ENCODE assay signal across 8 cellular contexts in the genomic region with DNA sequence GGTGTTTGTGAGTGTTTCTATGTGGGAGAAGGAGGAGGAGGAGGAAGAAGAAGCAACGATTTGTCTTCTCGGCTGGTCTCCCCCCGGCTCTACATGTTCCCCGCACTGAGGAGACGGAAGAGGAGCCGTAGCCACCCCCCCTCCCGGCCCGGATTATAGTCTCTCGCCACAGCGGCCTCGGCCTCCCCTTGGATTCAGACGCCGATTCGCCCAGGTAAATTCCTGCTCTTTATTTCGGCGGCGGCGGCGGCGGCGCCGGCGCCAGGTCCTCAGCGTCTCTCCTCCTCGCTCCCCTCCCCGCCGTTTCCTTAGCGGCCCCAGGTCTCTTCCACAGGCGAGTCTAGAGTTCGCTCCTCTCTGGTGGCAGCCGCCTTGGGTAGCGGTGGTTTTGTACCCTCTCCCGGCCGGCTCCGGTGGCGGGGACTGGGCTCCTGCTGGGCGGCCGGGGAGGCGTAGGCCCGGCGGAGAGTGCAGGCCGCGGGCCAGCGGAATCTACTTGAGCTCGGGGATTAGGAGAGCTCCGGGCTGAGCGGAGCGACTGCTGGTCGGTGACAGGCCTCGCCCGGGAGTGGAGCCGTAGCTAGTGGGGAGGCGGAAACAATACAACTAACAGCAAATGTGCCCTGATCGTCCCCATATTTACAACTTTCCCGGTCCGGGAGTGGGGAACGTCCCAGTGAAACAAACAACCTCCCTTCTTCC. TPM values are rescaled to one million over a fixed set of nuclear protein-coding genes. Genes with fewer than 3 reads are reported as not detected.
DNase-seq lines count a peak whose midpoint lies in the region; ATAC-seq and TF ChIP-seq lines count a peak whose summit lies in the region.

No MANE protein-coding gene starts in this region.

- in situ Hi-C loops in Caki2 (cut with HindIII; ENCODE audit: low pct_unique_long_range_greater_than_20kb, low sequenced_read_pairs) = no loop called here

- under 1% methylated on average over 57 of the region's 57 CpGs for WGBS in urinary bladder

- peak; percentile 12 for ATAC-seq in GM21786 (IDR thresholded peaks at IDR 0.05; ENCODE audit: unreplicated experiment)

- no peaks in the 10 kb centered on the region for H3K9me3 Mint-ChIP-seq in progenitor cell of endocrine pancreas (ENCODE audit: low read depth)

- TF ChIP-seq CTCF in left ventricle myocardium inferior (IDR thresholded peaks at IDR 0.05; ENCODE audit: borderline replicate concordance) (peak; percentile 15), progenitor cell of endocrine pancreas (IDR thresholded peaks at IDR 0.05; ENCODE audit: unreplicated experiment) (no peak)

- H3K4me1 ChIP-seq in adipocyte (ENCODE audit: control insufficient read depth, insufficient read depth, low read length) (peaks cover 50% of the 10 kb centered on the region), left ventricle myocardium inferior (peaks cover 85% of the 10 kb centered on the region), urinary bladder (ENCODE audit: insufficient read depth) (peaks cover 2% of the 10 kb centered on the region)

- H3K27ac Mint-ChIP-seq in progenitor cell of endocrine pancreas = peak overlapping the region; percentile 97

- H3K4me1 Mint-ChIP-seq in progenitor cell of endocrine pancreas (ENCODE audit: low read depth) = peaks cover 32% of the 10 kb centered on the region

- H3K9me3 ChIP-seq in adipocyte (ENCODE audit: control insufficient read depth, low read length) = no peaks in the 10 kb centered on the region
- no peaks in the 10 kb centered on the region for H3K9me3 ChIP-seq in left ventricle myocardium inferior (replicated peaks)

- intact Hi-C loops in left ventricle myocardium inferior (cut with micrococcal nuclease) = loop anchor here (5.0 kb wide), 1 partner anchor 65 kb away; no protein-coding TSS in a partner anchor

- H3K9ac ChIP-seq in adipocyte (ENCODE audit: low read length) = peak overlapping the region; percentile 94

- H3K27me3 ChIP-seq in adipocyte (replicated peaks; ENCODE audit: control insufficient read depth, insufficient read depth, low read length) (no peaks in the 10 kb centered on the region), left ventricle myocardium inferior (ENCODE audit: low read depth) (no peaks in the 10 kb centered on the region)

- H3K27ac ChIP-seq in left ventricle myocardium inferior (replicated peaks) (peak overlapping the region; percentile 97), urinary bladder (ENCODE audit: low read depth) (peak overlapping the region; percentile 98)

- peak overlapping the region; percentile 97 for H3K4me3 Mint-ChIP-seq in progenitor cell of endocrine pancreas (ENCODE audit: low read depth)

- H3K4me3 ChIP-seq in adipocyte (ENCODE audit: low read length) (peak overlapping the region; percentile 100), left ventricle myocardium inferior (peak overlapping the region; percentile 91), urinary bladder (ENCODE audit: low read depth, low read length) (peak overlapping the region; percentile 97)

- DNase-seq in Caki2 (ENCODE audit: low read depth) (peak; percentile 73), LoVo (ENCODE audit: low spot score) (peak; percentile 64), SK-N-DZ (ENCODE audit: low spot score) (peak; percentile 55), adipocyte (ENCODE audit: low read depth) (peak; percentile 81), left ventricle myocardium inferior (peak; percentile 70), progenitor cell of endocrine pancreas (ENCODE audit: low spot score, unreplicated experiment) (peak; percentile 43)

- no peaks in the 10 kb centered on the region for H3K27me3 Mint-ChIP-seq in progenitor cell of endocrine pancreas

- peaks cover 2% of the 10 kb centered on the region for H3K36me3 Mint-ChIP-seq in progenitor cell of endocrine pancreas (ENCODE audit: insufficient read depth)

- H3K36me3 ChIP-seq in adipocyte (ENCODE audit: control insufficient read depth, insufficient read depth, low read length, severe bottlenecking) = no peaks in the 10 kb centered on the region
- peaks cover 2% of the 10 kb centered on the region for H3K36me3 ChIP-seq in left ventricle myocardium inferior
- no peaks in the 10 kb centered on the region for H3K36me3 ChIP-seq in urinary bladder (ENCODE audit: insufficient read depth)

RNA-seq across cellular contexts. Expression of gene NIPBL, which starts 0.5 kb away (rescaled TPM):
- total RNA-seq in Caki2 (2014; rRNA removed; shearing (Covaris generic); ENCODE audit: low replicate concordance) = 9.1 and 9.6 TPM in 2 replicates
- 12.2 and 14.5 TPM in 2 replicates for polyA plus RNA-seq in SK-N-DZ (2014; cell fraction: cytosol; rRNA removed)
- polyA plus RNA-seq in SK-N-DZ (2014; cell fraction: nucleus; rRNA removed) = 16.8 and 19.5 TPM in 2 replicates
- total RNA-seq in left ventricle myocardium inferior (39.2 TPM), progenitor cell of endocrine pancreas (85.6 and 88.0 TPM in 2 replicates), urinary bladder (111 TPM)
- polyA plus RNA-seq in urinary bladder = 15.9 TPM

Comparison
In these comparisons a context has a peak if more than half of its experiments do, and no peak if none do; other contexts are left out.
1. Peak in every context shown above with its lines: DNase-seq, ATAC-seq, H3K4me3 ChIP-seq and H3K27ac ChIP-seq.